ENCODE assay signal across 15 cellular contexts in genomic region chr11:79200398-79201070, GRCh38.
DNase-seq lines count a peak whose midpoint lies in the region; ATAC-seq, FAIRE-seq and TF ChIP-seq lines count a peak whose summit lies in the region.
"Had no signal": no experiment of that assay in that cellular context is flagged by ENCODE, and none has a peak within 500 bp of the region (broad histone marks: within the 10 kb centered on the region; RNA-seq: fewer than 3 reads in every experiment).

No MANE protein-coding gene starts in this region.

- FAIRE-seq in keratinocyte (lab: Jason Lieb, UNC), result peak; percentile 23
- FAIRE-seq: A204.1 had no signal

- H3K27me3 ChIP-seq in heart left ventricle (no peaks in the 10 kb centered on the region), keratinocyte (ENCODE audit: control insufficient read depth, extremely low read depth, insufficient read depth, low read length) (no peaks in the 10 kb centered on the region), Peyer's patch (no peaks in the 10 kb centered on the region)

- no peak overlapping the region for H3K9ac ChIP-seq in keratinocyte (ENCODE audit: control insufficient read depth, extremely low read depth, insufficient read depth, low read length)

- H3K4me1 ChIP-seq in heart left ventricle (peaks cover 0 to 14% (median 6%) of the 10 kb centered on the region in 12 donors), keratinocyte (ENCODE audit: control insufficient read depth, extremely low read depth, insufficient read depth, low read length) (peaks cover 36% of the 10 kb centered on the region), Peyer's patch (no peaks in the 10 kb centered on the region)

- no peak overlapping the region for H2AFZ ChIP-seq in keratinocyte (ENCODE audit: control insufficient read depth, low read length)

- TF ChIP-seq CTCF in heart left ventricle (IDR thresholded peaks at IDR 0.05), result no peak
- no peak for TF ChIP-seq CTCF in keratinocyte (optimal IDR thresholded peaks at IDR 0.05 in 1 of 3, IDR thresholded peaks at IDR 0.05 in 1 of 3, conservative IDR thresholded peaks at IDR 0.05 in 1 of 3; ENCODE audit: extremely low read depth in 1 of 3, insufficient read depth in 2 of 3, low read length in 3 of 3)
- TF ChIP-seq CTCF in Peyer's patch (IDR thresholded peaks at IDR 0.05), result no peak

- H3K9me1 ChIP-seq in keratinocyte (ENCODE audit: control insufficient read depth, extremely low read depth, insufficient read depth, low read length), result peaks cover 6% of the 10 kb centered on the region

- 57 to 68% (median 63%) methylated on average over 5 of the region's 5 CpGs for WGBS in heart left ventricle, 4 donors

- TF ChIP-seq POLR2A in heart left ventricle (IDR thresholded peaks at IDR 0.05) (no peak), Peyer's patch (IDR thresholded peaks at IDR 0.05) (no peak)

- H3K27ac ChIP-seq in heart left ventricle (peak overlapping the region in 6 of 12 donors; percentile 37 to 73 (median 65)), keratinocyte (ENCODE audit: control insufficient read depth, insufficient read depth, low read length) (no peak overlapping the region), Peyer's patch (no peak overlapping the region)

- H3K36me3 ChIP-seq in heart left ventricle, result no peaks in the 10 kb centered on the region
- H3K36me3 ChIP-seq in keratinocyte (ENCODE audit: control insufficient read depth in 2 of 2, extremely low read depth in 1 of 2, insufficient read depth in 2 of 2, low read length in 2 of 2), result peaks cover 0 to 4% of the 10 kb centered on the region in 2 experiments
- no peaks in the 10 kb centered on the region for H3K36me3 ChIP-seq in Peyer's patch

- dilution Hi-C loops in keratinocyte (cut with MboI; ENCODE audit: extremely low pct_ligation_motif_present, low sequenced_read_pairs), result no loop called here

- peaks cover 0 to 8% (median 0%) of the 10 kb centered on the region in 12 donors for H3K9me3 ChIP-seq in heart left ventricle
- H3K9me3 ChIP-seq in keratinocyte (ENCODE audit: control insufficient read depth, low read depth, low read length), result no peaks in the 10 kb centered on the region
- no peaks in the 10 kb centered on the region for H3K9me3 ChIP-seq in Peyer's patch

- H3K4me3 ChIP-seq in heart left ventricle, result no peak overlapping the region
- no peak overlapping the region for H3K4me3 ChIP-seq in keratinocyte (ENCODE audit: control insufficient read depth in 2 of 3, extremely low read depth in 1 of 3, insufficient read depth in 2 of 3, low read depth in 1 of 3, low read length in 3 of 3)
- no peak overlapping the region for H3K4me3 ChIP-seq in Peyer's patch

- intact Hi-C loops in heart left ventricle (cut with DNase I), result no loop called here
- intact Hi-C loops in cardiac septum (cut with DNase I), result no loop called here

- no peak for DNase-seq in heart left ventricle
- no peak for DNase-seq in cardiac septum (ENCODE audit: low spot score)
- DNase-seq in keratinocyte (ENCODE audit: low read depth, low spot score), result no peak
- DNase-seq in Peyer's patch, result no peak
- DNase-seq in NCI-H1105 treated with DMSO at 0.1 percent for 48 hours (lab: John Stamatoyannopoulos, UW), result no peak
- DNase-seq in hepatic stellate cell (ENCODE audit: low spot score), result no peak
- DNase-seq: C1 segment of cervical spinal cord, DMS79 treated with DMSO at 0.1 percent for 48 hours, H7, NCI-H1417, NCI-H1930, NCI-H69, OCI-M1 had no signal

- no peaks in the 10 kb centered on the region for H3K79me2 ChIP-seq in keratinocyte (ENCODE audit: control insufficient read depth, insufficient read depth, low read length)

- ATAC-seq in heart left ventricle (peak in 3 of 4 donors; percentile 31 to 41 (median 40)), esophagus mucosa (peak; percentile 35)

- H4K20me1 ChIP-seq in keratinocyte (ENCODE audit: control insufficient read depth, extremely low read depth, insufficient read depth, low read length), result no peaks in the 10 kb centered on the region

- H3K4me2 ChIP-seq in keratinocyte (ENCODE audit: control insufficient read depth, extremely low read depth, insufficient read depth, low read depth, low read length), result no peak overlapping the region
